In the genomic region with DNA sequence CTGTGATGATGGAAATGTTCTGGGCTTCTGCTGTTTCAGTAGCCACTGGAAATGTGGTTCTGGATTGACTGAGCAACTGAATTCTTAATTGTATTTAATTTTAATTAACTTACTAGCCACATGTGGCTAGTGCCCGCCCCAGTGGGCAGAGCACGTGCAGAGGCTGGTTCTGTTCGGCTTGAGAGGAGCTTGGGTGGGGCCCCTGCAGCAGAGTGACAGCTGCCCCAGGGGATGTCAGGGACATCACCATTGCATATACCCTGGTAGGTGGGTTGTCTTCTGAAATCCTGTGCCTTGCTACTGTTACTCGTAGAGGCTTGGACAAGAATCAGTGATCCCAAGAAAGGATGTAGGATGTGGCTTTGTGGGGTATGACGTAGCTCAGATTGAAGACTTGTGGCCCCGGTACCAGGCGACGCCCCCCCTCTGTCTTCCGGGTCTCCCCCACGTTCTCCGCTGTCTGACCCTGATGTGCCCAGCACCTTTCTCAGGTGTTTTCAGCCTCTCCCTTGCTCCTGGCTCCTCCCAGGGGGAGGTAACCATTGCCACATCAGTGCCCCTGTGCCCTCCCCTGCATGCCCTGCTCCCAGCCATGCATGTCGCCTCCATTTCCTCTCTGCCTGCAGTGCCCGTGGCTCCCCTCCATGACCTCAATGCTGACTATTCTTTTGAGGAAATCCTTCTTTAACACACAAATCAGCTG, we compare ENCODE assay signal across 8 cellular contexts.
A peak's percentile ranks its signal among the peaks of the same experiment; 100 is the strongest.
DNase-seq lines count a peak whose midpoint lies in the region; ATAC-seq and TF ChIP-seq lines count a peak whose summit lies in the region.

No MANE protein-coding gene starts in this region.

- POLR2A ChIA-PET in activated CD8-positive, alpha-beta T cell treated with anti-CD3 and anti-CD28 coated beads, Interleukin-2, amount 10 ng/mL, durations not matched to agents 7 days and 5 days (lab: Charles Lee): no interaction called here

- CTCF ChIA-PET in activated CD8-positive, alpha-beta T cell treated with anti-CD3 and anti-CD28 coated beads, Interleukin-2, amount 10 ng/mL, durations not matched to agents 7 days and 5 days (lab: Charles Lee): no interaction called here

- no peaks in the 10 kb centered on the region for H3K9me3 Mint-ChIP-seq in activated CD8-positive, alpha-beta T cell treated with anti-CD3 and anti-CD28 coated beads, Interleukin-2, amount 10 ng/mL, durations not matched to agents 7 days and 5 days (ENCODE audit: insufficient read depth)
- H3K9me3 Mint-ChIP-seq in neural crest cell: no peaks in the 10 kb centered on the region

- peaks cover 9% of the 10 kb centered on the region for H3K4me1 Mint-ChIP-seq in activated CD8-positive, alpha-beta T cell treated with anti-CD3 and anti-CD28 coated beads, Interleukin-2, amount 10 ng/mL, durations not matched to agents 7 days and 5 days (ENCODE audit: low read depth)
- peaks cover 40% of the 10 kb centered on the region for H3K4me1 Mint-ChIP-seq in neural crest cell

- ATAC-seq in GM19324 (IDR thresholded peaks at IDR 0.05; ENCODE audit: low FRiP score, unreplicated experiment): peak; percentile 61
- peak; percentile 53 for ATAC-seq in activated CD8-positive, alpha-beta T cell treated with anti-CD3 and anti-CD28 coated beads, Interleukin-2, amount 10 ng/mL, durations not matched to agents 7 days and 5 days
- ATAC-seq in HG03469 (IDR thresholded peaks at IDR 0.05; ENCODE audit: unreplicated experiment): no peak
- ATAC-seq in HG03342 (IDR thresholded peaks at IDR 0.05; ENCODE audit: unreplicated experiment): no peak

- H3K27me3 Mint-ChIP-seq in activated CD8-positive, alpha-beta T cell treated with anti-CD3 and anti-CD28 coated beads, Interleukin-2, amount 10 ng/mL, durations not matched to agents 7 days and 5 days (ENCODE audit: low read depth): peaks cover 5% of the 10 kb centered on the region
- H3K27me3 Mint-ChIP-seq in neural crest cell (ENCODE audit: low read depth): no peaks in the 10 kb centered on the region

- peak; percentile 48 for DNase-seq in Jurkat, Clone E6-1 (ENCODE audit: low read depth, low spot score)
- peak; percentile 42 for DNase-seq in activated CD8-positive, alpha-beta T cell treated with anti-CD3 and anti-CD28 coated beads, Interleukin-2, amount 10 ng/mL, durations not matched to agents 7 days and 5 days
- DNase-seq in neural crest cell (ENCODE audit: low read depth, low spot score) (no peak), SK-N-DZ (ENCODE audit: low spot score) (no peak), substantia nigra (lab: John Stamatoyannopoulos, UW) (no peak)

- H3K27ac ChIP-seq in substantia nigra (ENCODE audit: low read depth, low read length, poor library complexity, severe bottlenecking): no peak overlapping the region

- H3K4me3 ChIP-seq in Jurkat, Clone E6-1 (ENCODE audit: low read length): peak overlapping the region; percentile 42

- TF ChIP-seq CTCF in neural crest cell (conservative IDR thresholded peaks at IDR 0.05): no peak

- H3K4me3 Mint-ChIP-seq in activated CD8-positive, alpha-beta T cell treated with anti-CD3 and anti-CD28 coated beads, Interleukin-2, amount 10 ng/mL, durations not matched to agents 7 days and 5 days: peak overlapping the region; percentile 29
- H3K4me3 Mint-ChIP-seq in neural crest cell: peak overlapping the region; percentile 26

- no peaks in the 10 kb centered on the region for H3K36me3 Mint-ChIP-seq in activated CD8-positive, alpha-beta T cell treated with anti-CD3 and anti-CD28 coated beads, Interleukin-2, amount 10 ng/mL, durations not matched to agents 7 days and 5 days (ENCODE audit: low read depth)
- H3K36me3 Mint-ChIP-seq in neural crest cell (ENCODE audit: low read depth): no peaks in the 10 kb centered on the region

- H3K27ac Mint-ChIP-seq in activated CD8-positive, alpha-beta T cell treated with anti-CD3 and anti-CD28 coated beads, Interleukin-2, amount 10 ng/mL, durations not matched to agents 7 days and 5 days: peak overlapping the region; percentile 42
- H3K27ac Mint-ChIP-seq in neural crest cell (ENCODE audit: unreplicated experiment): peak overlapping the region; percentile 12

Comparison
In these comparisons a context has a peak if more than half of its experiments do, and no peak if none do; other contexts are left out.
1. ATAC-seq: peak in GM19324 (single experiment) and activated CD8-positive, alpha-beta T cell treated with anti-CD3 and anti-CD28 coated beads, Interleukin-2, amount 10 ng/mL, durations not matched to agents 7 days and 5 days (single experiment); none in HG03469 (single experiment) and HG03342 (single experiment).
2. DNase-seq: peak in Jurkat, Clone E6-1 (single experiment) and activated CD8-positive, alpha-beta T cell treated with anti-CD3 and anti-CD28 coated beads, Interleukin-2, amount 10 ng/mL, durations not matched to agents 7 days and 5 days (single experiment); none in neural crest cell (single experiment), SK-N-DZ (single experiment) and substantia nigra (0 of 49).